ENCODE assay signal across 24 cellular contexts in the genomic region with DNA sequence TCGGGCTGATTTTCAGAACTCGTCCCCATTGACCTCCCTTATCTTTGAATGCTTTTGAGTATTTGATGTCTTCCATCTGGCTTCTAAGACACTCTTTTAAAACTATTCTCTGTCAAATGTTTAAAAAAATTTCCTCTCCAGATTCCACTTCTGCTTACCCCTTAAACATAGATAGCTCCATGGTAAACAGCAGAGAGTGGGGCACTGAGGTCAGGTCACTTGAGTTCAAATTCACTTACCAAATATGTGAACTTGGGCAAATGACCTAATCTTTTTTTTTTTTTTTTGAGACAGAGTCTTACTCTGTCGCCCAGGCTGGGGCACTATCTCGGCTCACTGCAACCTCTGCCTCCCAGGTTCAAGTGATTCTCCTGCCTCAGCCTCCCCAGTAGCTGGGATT.
"Had no signal": no experiment of that assay in that cellular context is flagged by ENCODE, and none has a peak within 500 bp of the region (broad histone marks: within the 10 kb centered on the region; RNA-seq: fewer than 3 reads in every experiment).

No MANE protein-coding gene starts in this region.

- H3K4me1 ChIP-seq: prostate gland, testis, uterus had no signal

- H3K4me2 ChIP-seq: hepatocyte had no signal

- H3K9me3 ChIP-seq: heart right ventricle, pancreas, prostate gland, stomach, testis, thyroid gland, transverse colon, uterus had no signal

- H2AFZ ChIP-seq: hepatocyte had no signal

- DNase-seq: heart right ventricle; islet precursor cell; mammary epithelial cell; mesenchymal stem cell; naive thymus-derived CD8-positive, alpha-beta T cell; nucleus accumbens; pancreas; posterior cingulate gyrus; retina; right cardiac atrium; stimulated activated CD4-positive, alpha-beta T cell treated with anti-CD3 and anti-CD28 coated beads, Interleukin-12 subunit alpha, Interleukin-12 subunit beta, amount 100 ng/mL, for 4 hours; stimulated activated CD4-positive, alpha-beta T cell treated with anti-CD3 and anti-CD28 coated beads, Interleukin-15, amount 100 ng/mL, for 24 hours; stimulated activated CD4-positive, alpha-beta T cell treated with anti-CD3 and anti-CD28 coated beads, Interleukin-2, amount 100 ng/mL, for 24 hours; stimulated activated CD4-positive, alpha-beta T cell treated with anti-CD3 and anti-CD28 coated beads, Interleukin-4, amount 100 ng/mL, for 1 hour; stimulated activated naive B cell treated with anti-CD40 and anti-IgM and Interleukin-4, amounts not matched to agents 10 μg/mL and 1 μg/mL and 100 μg/mL, for 72 hours; stimulated activated naive CD8-positive, alpha-beta T cell treated with anti-CD3 and anti-CD28 coated beads, Interleukin-15, Interleukin-2, amounts not matched to agents 100 U/mL and 50 U/mL, for 24 hours; stomach; testis; thyroid gland; transverse colon; uterus had no signal

- H3K4me3 ChIP-seq: heart right ventricle, hepatocyte, pancreas, prostate gland, skin epidermis, stomach, testis, thyroid gland, transverse colon, uterus had no signal

- FAIRE-seq: pancreas had no signal

- ATAC-seq: naive thymus-derived CD8-positive, alpha-beta T cell; pancreas; right cardiac atrium; stimulated activated naive B cell treated with anti-CD40 and anti-IgM and Interleukin-4, amounts not matched to agents 10 μg/mL and 1 μg/mL and 100 μg/mL, for 72 hours; stimulated activated naive CD8-positive, alpha-beta T cell treated with anti-CD3 and anti-CD28 coated beads, Interleukin-15, Interleukin-2, amounts not matched to agents 100 U/mL and 50 U/mL, for 24 hours had no signal

- H3K79me2 ChIP-seq: hepatocyte had no signal

- H3K27ac ChIP-seq: heart right ventricle, hepatocyte, pancreas, prostate gland, skin epidermis, stomach, testis, thyroid gland, transverse colon, uterus had no signal

- H3K36me3 ChIP-seq: heart right ventricle, pancreas, prostate gland, stomach, thyroid gland, transverse colon, uterus had no signal

- H3K27me3 ChIP-seq: heart right ventricle, hepatocyte, pancreas, stomach, testis, thyroid gland, transverse colon, uterus had no signal
